In genomic region chrX:150546711-150547153, GRCh38 we compare ENCODE assay signal across 9 cellular contexts. TPM values are rescaled to one million over a fixed set of nuclear protein-coding genes. Genes with fewer than 3 reads are reported as not detected.
DNase-seq lines count a peak whose midpoint lies in the region; ATAC-seq and TF ChIP-seq lines count a peak whose summit lies in the region.
"Had no signal": no experiment of that assay in that cellular context is flagged by ENCODE, and none has a peak within 500 bp of the region (broad histone marks: within the 10 kb centered on the region; RNA-seq: fewer than 3 reads in every experiment).

No MANE protein-coding gene starts in this region.

- H3K9me3 ChIP-seq in mucosa of descending colon (no peaks in the 10 kb centered on the region), tibial nerve (no peaks in the 10 kb centered on the region)
- H3K9me3 ChIP-seq: SJSA1 had no signal

- TF ChIP-seq EP300 in tibial nerve (IDR thresholded peaks at IDR 0.05): no peak

- H3K4me1 ChIP-seq in mucosa of descending colon (ENCODE audit: low read depth) (no peaks in the 10 kb centered on the region), tibial nerve (peaks cover 0 to 31% (median 8%) of the 10 kb centered on the region in 4 donors)

- H3K4me3 Mint-ChIP-seq in activated naive CD8-positive, alpha-beta T cell treated with anti-CD3 and anti-CD28 coated beads, Interleukin-2, amount 50 U/mL, for 24 hours: peak overlapping the region; percentile 52

- TF ChIP-seq POLR2A in tibial nerve (IDR thresholded peaks at IDR 0.05): no peak

- H3K27ac Mint-ChIP-seq in activated naive CD8-positive, alpha-beta T cell treated with anti-CD3 and anti-CD28 coated beads, Interleukin-2, amount 50 U/mL, for 24 hours: peak overlapping the region; percentile 70

- H3K36me3 ChIP-seq in mucosa of descending colon (ENCODE audit: low read depth) (no peaks in the 10 kb centered on the region), tibial nerve (no peaks in the 10 kb centered on the region)
- H3K36me3 ChIP-seq: SJSA1 had no signal

- H3K27ac ChIP-seq in tibial nerve: peak overlapping the region; percentile 69 to 90 (median 84)
- H3K27ac ChIP-seq: SJSA1 had no signal

- no peak for ATAC-seq in activated naive CD8-positive, alpha-beta T cell treated with anti-CD3 and anti-CD28 coated beads, Interleukin-2, amount 50 U/mL, for 24 hours
- peak; percentile 6 for ATAC-seq in mucosa of descending colon
- ATAC-seq in HG03442 (IDR thresholded peaks at IDR 0.05; ENCODE audit: unreplicated experiment): no peak

- no peak overlapping the region for H3K4me3 ChIP-seq in mucosa of descending colon
- H3K4me3 ChIP-seq in tibial nerve: no peak overlapping the region

- H3K4me1 Mint-ChIP-seq in activated naive CD8-positive, alpha-beta T cell treated with anti-CD3 and anti-CD28 coated beads, Interleukin-2, amount 50 U/mL, for 24 hours: peaks cover 30% of the 10 kb centered on the region

- H3K27me3 ChIP-seq in tibial nerve: no peaks in the 10 kb centered on the region
- H3K27me3 ChIP-seq: SJSA1 had no signal

- no peaks in the 10 kb centered on the region for H3K9me3 Mint-ChIP-seq in activated naive CD8-positive, alpha-beta T cell treated with anti-CD3 and anti-CD28 coated beads, Interleukin-2, amount 50 U/mL, for 24 hours

- H3K36me3 Mint-ChIP-seq in activated naive CD8-positive, alpha-beta T cell treated with anti-CD3 and anti-CD28 coated beads, Interleukin-2, amount 50 U/mL, for 24 hours (ENCODE audit: low read depth): no peaks in the 10 kb centered on the region

- DNase-seq in activated T-cell treated with anti-CD3 and anti-CD28 coated beads, Interleukin-2, amount 50 U/mL, for 1 hour: peak; percentile 42
- DNase-seq in activated T-cell treated with anti-CD3 and anti-CD28 coated beads for 4 hours: no peak
- peak; percentile 19 for DNase-seq in activated naive CD8-positive, alpha-beta T cell treated with anti-CD3 and anti-CD28 coated beads, Interleukin-2, amount 50 U/mL, for 24 hours
- no peak for DNase-seq in mucosa of descending colon
- no peak for DNase-seq in tibial nerve (ENCODE audit: low spot score in 2 of 2)
- DNase-seq in NCI-H1930 (lab: John Stamatoyannopoulos, UW): no peak
- DNase-seq in middle frontal gyrus (ENCODE audit: extremely low spot score, low spot score): no peak

- TF ChIP-seq CTCF in mucosa of descending colon (IDR thresholded peaks at IDR 0.05): no peak
- no peak for TF ChIP-seq CTCF in tibial nerve (IDR thresholded peaks at IDR 0.05)

- intact Hi-C loops in mucosa of descending colon (cut with DNase I, micrococcal nuclease): no loop called here

- 34 to 43% methylated on average over 5 to 9 of the region's 9 CpGs for WGBS in tibial nerve, 2 donors

- H3K27me3 Mint-ChIP-seq in activated naive CD8-positive, alpha-beta T cell treated with anti-CD3 and anti-CD28 coated beads, Interleukin-2, amount 50 U/mL, for 24 hours: no peaks in the 10 kb centered on the region

RNA-seq across cellular contexts. Expression of gene MTM1, which starts 21.7 kb away (rescaled TPM):
- 10 to 100 TPM; 42.2 to 77.3 (median 56.9) TPM for total RNA-seq in mucosa of descending colon
- 10 to 100 TPM; 13.5 to 27.2 (median 17.8) TPM for total RNA-seq in tibial nerve

Comparison
In these comparisons a context has a peak if more than half of its experiments do, and no peak if none do; other contexts are left out.
1. DNase-seq: peak in activated T-cell treated with anti-CD3 and anti-CD28 coated beads, Interleukin-2, amount 50 U/mL, for 1 hour (single experiment) and activated naive CD8-positive, alpha-beta T cell treated with anti-CD3 and anti-CD28 coated beads, Interleukin-2, amount 50 U/mL, for 24 hours (single experiment); none in activated T-cell treated with anti-CD3 and anti-CD28 coated beads for 4 hours (single experiment), mucosa of descending colon (0 of 3), tibial nerve (0 of 2), NCI-H1930 (0 of 2) and middle frontal gyrus (single experiment).